ENCODE assay signal across 8 cellular contexts in genomic region chr12:46269429-46270241, GRCh38. TPM values are rescaled to one million over a fixed set of nuclear protein-coding genes. Genes with fewer than 3 reads are reported as not detected.
DNase-seq lines count a peak whose midpoint lies in the region; ATAC-seq, FAIRE-seq and TF ChIP-seq lines count a peak whose summit lies in the region.

No MANE protein-coding gene starts in this region.

- no peaks in the 10 kb centered on the region for H3K9me3 ChIP-seq in HepG2 (ENCODE audit: low read length)

- in situ Hi-C loops in HepG2 (cut with HindIII; ENCODE audit: extremely low pct_ligation_motif_present, low pct_unique_long_range_greater_than_20kb): no loop called here

- POLR2A ChIA-PET in HepG2 (lab: Yijun Ruan, JAX): interaction anchor here (1.0 to 1.7 kb wide), 5 partner anchors 13 to 279 kb away, joined by 3 to 12 read pairs (median 4); partner anchors contain the start of gene SCAF11

- H2AFZ ChIP-seq in HepG2 (ENCODE audit: low read length): peak overlapping the region; percentile 28

- peaks cover 40% of the 10 kb centered on the region for H3K79me2 ChIP-seq in HepG2 (ENCODE audit: insufficient read depth, low read length)

- DNase-seq in AG10803 (ENCODE audit: low read depth) (no peak), GM19238 (ENCODE audit: insufficient read length, low spot score) (peak; percentile 32), T-helper 22 cell (ENCODE audit: low read depth) (peak; percentile 61), bronchial epithelial cell (ENCODE audit: low read depth) (peak; percentile 64), HepG2 (ENCODE audit: low spot score) (no peak), NCI-H2107 (lab: John Stamatoyannopoulos, UW) (no peak)
- DNase-seq in stimulated activated CD8-positive, alpha-beta memory T cell treated with anti-CD3 and anti-CD28 coated beads, Interleukin-15, amount 100 ng/mL, for 1 hour (ENCODE audit: low read depth): peak; percentile 22

- CTCF ChIA-PET in HepG2 (lab: Yijun Ruan, JAX; ENCODE audit: low intra/inter-chr PET ratio, low total read pairs): no interaction called here

- TF ChIP-seq CTCF in AG10803 (conservative IDR thresholded peaks at IDR 0.05; ENCODE audit: low read length) (no peak), bronchial epithelial cell (IDR thresholded peaks at IDR 0.05; ENCODE audit: insufficient read depth, low read length, severe bottlenecking) (no peak), HepG2 (CRISPR knock-in tag; IDR thresholded peaks at IDR 0.05) (no peak)

- ATAC-seq in HG03439 (IDR thresholded peaks at IDR 0.05; ENCODE audit: unreplicated experiment): peak; percentile 40
- ATAC-seq in HepG2: peak; percentile 42

- intact Hi-C loops in HepG2 (cut with micrococcal nuclease; ENCODE audit: unreplicated experiment): loop anchor here (10.0 kb wide), 1 partner anchor 275 kb away; the partner anchor contains the start of gene SCAF11

- 87% methylated on average over 37 of the region's 42 CpGs for WGBS in HepG2 (ENCODE audit: low lambda C conversion rate)

- H3K4me3 ChIP-seq in AG10803 (ENCODE audit: low read length) (peak overlapping the region; percentile 94), bronchial epithelial cell (ENCODE audit: low read depth, low read length) (peak overlapping the region; percentile 75), HepG2 (replicated peaks in 1 of 3; ENCODE audit: insufficient read depth in 1 of 3, low read depth in 2 of 3, low read length in 3 of 3) (peak overlapping the region; percentile 85 to 91 (median 90))

- no peak for TF ChIP-seq POLR2A in HepG2 (IDR thresholded peaks at IDR 0.05; ENCODE audit: insufficient read depth in 1 of 2, low read depth in 2 of 2, low read length in 2 of 2)

- H3K4me1 ChIP-seq in HepG2 (ENCODE audit: insufficient read depth, low read length): peaks cover 48% of the 10 kb centered on the region

- H3K36me3 ChIP-seq in bronchial epithelial cell (ENCODE audit: control insufficient read depth, insufficient read depth, low read length): no peaks in the 10 kb centered on the region
- H3K36me3 ChIP-seq in HepG2 (replicated peaks in 1 of 2; ENCODE audit: control insufficient read depth in 1 of 2, insufficient read depth in 2 of 2, low read length in 2 of 2): no peaks in the 10 kb centered on the region

- peaks cover 19% of the 10 kb centered on the region for H4K20me1 ChIP-seq in HepG2 (ENCODE audit: insufficient read depth, low read length)

- no TSS peak for BruUV-seq in HepG2 (replicated peaks; lab: Mats Ljungman, UMichigan)

- H3K27me3 ChIP-seq in bronchial epithelial cell (ENCODE audit: control insufficient read depth, insufficient read depth, low read length) (no peaks in the 10 kb centered on the region), HepG2 (ENCODE audit: control insufficient read depth in 1 of 2, insufficient read depth in 2 of 2, low read length in 2 of 2) (no peaks in the 10 kb centered on the region; a peak in 1 of 5 replicates)

- H3K4me2 ChIP-seq in HepG2 (ENCODE audit: low read depth, low read length): peak overlapping the region; percentile 94

- no peak for FAIRE-seq in bronchial epithelial cell (lab: Jason Lieb, UNC)
- FAIRE-seq in HepG2 (lab: Jason Lieb, UNC): no peak

- peak overlapping the region; percentile 85; the same call in 1 of the 2 replicates for H3K9ac ChIP-seq in HepG2 (ENCODE audit: insufficient read depth, low read depth, low read length)

- TF ChIP-seq EP300 in HepG2 (IDR thresholded peaks at IDR 0.05; ENCODE audit: low read depth in 2 of 2, low read length in 2 of 2) (no peak), HepG2 (CRISPR knock-in tag; IDR thresholded peaks at IDR 0.05; ENCODE audit: borderline replicate concordance) (no peak)

- H3K27ac ChIP-seq in HepG2 (ENCODE audit: extremely low read length, insufficient read depth, low read length): no peak overlapping the region

- TF ChIP-seq RAD21 in HepG2 (CRISPR knock-in tag; IDR thresholded peaks at IDR 0.05): no peak

TF ChIP-seq in HepG2, 621 proteins besides CTCF, POLR2A, EP300 and RAD21 (continues in another document):
- 0 out of 2 replicates have a peak, but pooled peaks have one; percentile 10 for TF ChIP-seq ZNF784 (CRISPR knock-in tag; IDR thresholded peaks at IDR 0.05; ENCODE audit: borderline replicate concordance)
- TF ChIP-seq, protein P1, sequence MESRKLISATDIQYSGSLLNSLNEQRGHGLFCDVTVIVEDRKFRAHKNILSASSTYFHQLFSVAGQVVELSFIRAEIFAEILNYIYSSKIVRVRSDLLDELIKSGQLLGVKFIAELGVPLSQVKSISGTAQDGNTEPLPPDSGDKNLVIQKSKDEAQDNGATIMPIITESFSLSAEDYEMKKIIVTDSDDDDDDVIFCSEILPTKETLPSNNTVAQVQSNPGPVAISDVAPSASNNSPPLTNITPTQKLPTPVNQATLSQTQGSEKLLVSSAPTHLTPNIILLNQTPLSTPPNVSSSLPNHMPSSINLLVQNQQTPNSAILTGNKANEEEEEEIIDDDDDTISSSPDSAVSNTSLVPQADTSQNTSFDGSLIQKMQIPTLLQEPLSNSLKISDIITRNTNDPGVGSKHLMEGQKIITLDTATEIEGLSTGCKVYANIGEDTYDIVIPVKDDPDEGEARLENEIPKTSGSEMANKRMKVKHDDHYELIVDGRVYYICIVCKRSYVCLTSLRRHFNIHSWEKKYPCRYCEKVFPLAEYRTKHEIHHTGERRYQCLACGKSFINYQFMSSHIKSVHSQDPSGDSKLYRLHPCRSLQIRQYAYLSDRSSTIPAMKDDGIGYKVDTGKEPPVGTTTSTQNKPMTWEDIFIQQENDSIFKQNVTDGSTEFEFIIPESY (CRISPR knock-in tag; IDR thresholded peaks at IDR 0.05): peak; percentile 31
- 0 out of 2 replicates have a peak, but pooled peaks have one; percentile 53 for TF ChIP-seq ZNF143 (CRISPR knock-in tag; IDR thresholded peaks at IDR 0.05)
- no peak for TF ChIP-seq KAT7 (CRISPR knock-in tag; IDR thresholded peaks at IDR 0.05; ENCODE audit: borderline replicate concordance)
- no peak for TF ChIP-seq ATF7 (IDR thresholded peaks at IDR 0.05)
- TF ChIP-seq ATF7 (CRISPR knock-in tag; IDR thresholded peaks at IDR 0.05): no peak
- no peak for TF ChIP-seq ZNF713 (CRISPR knock-in tag; IDR thresholded peaks at IDR 0.05)
- no peak for TF ChIP-seq FOXJ3 (CRISPR knock-in tag; IDR thresholded peaks at IDR 0.05; ENCODE audit: borderline replicate concordance)
- TF ChIP-seq RARA (CRISPR knock-in tag; IDR thresholded peaks at IDR 0.05): no peak
- TF ChIP-seq, protein P2, sequence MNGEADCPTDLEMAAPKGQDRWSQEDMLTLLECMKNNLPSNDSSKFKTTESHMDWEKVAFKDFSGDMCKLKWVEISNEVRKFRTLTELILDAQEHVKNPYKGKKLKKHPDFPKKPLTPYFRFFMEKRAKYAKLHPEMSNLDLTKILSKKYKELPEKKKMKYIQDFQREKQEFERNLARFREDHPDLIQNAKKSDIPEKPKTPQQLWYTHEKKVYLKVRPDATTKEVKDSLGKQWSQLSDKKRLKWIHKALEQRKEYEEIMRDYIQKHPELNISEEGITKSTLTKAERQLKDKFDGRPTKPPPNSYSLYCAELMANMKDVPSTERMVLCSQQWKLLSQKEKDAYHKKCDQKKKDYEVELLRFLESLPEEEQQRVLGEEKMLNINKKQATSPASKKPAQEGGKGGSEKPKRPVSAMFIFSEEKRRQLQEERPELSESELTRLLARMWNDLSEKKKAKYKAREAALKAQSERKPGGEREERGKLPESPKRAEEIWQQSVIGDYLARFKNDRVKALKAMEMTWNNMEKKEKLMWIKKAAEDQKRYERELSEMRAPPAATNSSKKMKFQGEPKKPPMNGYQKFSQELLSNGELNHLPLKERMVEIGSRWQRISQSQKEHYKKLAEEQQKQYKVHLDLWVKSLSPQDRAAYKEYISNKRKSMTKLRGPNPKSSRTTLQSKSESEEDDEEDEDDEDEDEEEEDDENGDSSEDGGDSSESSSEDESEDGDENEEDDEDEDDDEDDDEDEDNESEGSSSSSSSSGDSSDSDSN (CRISPR knock-in tag; IDR thresholded peaks at IDR 0.05): 0 out of 2 replicates have a peak, but pooled peaks have one; percentile 32
- peak; percentile 1 for TF ChIP-seq ZNF883 (CRISPR knock-in tag; IDR thresholded peaks at IDR 0.05; ENCODE audit: not compliant biosample characterization)

RNA-seq across cellular contexts. Expression of gene SLC38A1, which starts 0.8 kb away (rescaled TPM):
- total RNA-seq in bronchial epithelial cell (188 and 263 TPM in 2 replicates), HepG2 (2016; rRNA removed; fragmentation: Illumina TruSeq; extraction: Trizol) (47.0 and 49.8 TPM in 2 replicates)
- total RNA-seq in HepG2 (2016; cell fraction: cytosol; rRNA removed; fragmentation: Illumina TruSeq; extraction: Trizol; ENCODE audit: low read depth): 38.0 and 39.4 TPM in 2 replicates
- 47.7 and 50.5 TPM in 2 replicates for total RNA-seq in HepG2 (2016; cell fraction: insoluble cytoplasmic fraction; rRNA removed; fragmentation: Illumina TruSeq; extraction: Trizol)
- 32.7 and 33.7 TPM in 2 replicates for total RNA-seq in HepG2 (2016; cell fraction: membrane; rRNA removed; fragmentation: Illumina TruSeq; extraction: Trizol)
- total RNA-seq in HepG2 (2016; cell fraction: nucleus; rRNA removed; fragmentation: Illumina TruSeq; extraction: Trizol): 56.8 and 57.5 TPM in 2 replicates
- 42.0 and 50.6 TPM in 2 replicates for polyA plus RNA-seq in HepG2 (2011; rRNA removed)
- 23.8 and 38.5 TPM in 2 replicates for polyA plus RNA-seq in HepG2 (2011; cell fraction: cytosol; rRNA removed)
- polyA plus RNA-seq in HepG2 (2011; cell fraction: nucleus; rRNA removed): 23.7 and 30.2 TPM in 2 replicates
- 35.2 and 56.5 TPM in 2 replicates for polyA plus RNA-seq in HepG2 (2012)
- 4.1 and 5.4 TPM in 2 replicates for polyA plus RNA-seq in HepG2 (2016; cell fraction: cytosol; fragmentation: Illumina TruSeq; extraction: Trizol; ENCODE audit: low read depth)
- polyA plus RNA-seq in HepG2 (2016; cell fraction: insoluble cytoplasmic fraction; fragmentation: Illumina TruSeq; extraction: Trizol; ENCODE audit: low read depth): 25.3 and 31.2 TPM in 2 replicates
- 10.1 and 10.4 TPM in 2 replicates for polyA plus RNA-seq in HepG2 (2016; cell fraction: membrane; fragmentation: Illumina TruSeq; extraction: Trizol; ENCODE audit: low read depth)
- 39.9 and 42.9 TPM in 2 replicates for polyA plus RNA-seq in HepG2 (2016; cell fraction: nucleus; fragmentation: Illumina TruSeq; extraction: Trizol; ENCODE audit: insufficient read depth, low read depth)
- polyA minus RNA-seq in HepG2 (2011; rRNA and poly(A)+ RNA removed; ENCODE audit: low replicate concordance): 122 and 355 TPM in 2 replicates
- 81.0 and 98.9 TPM in 2 replicates for polyA minus RNA-seq in HepG2 (2011; cell fraction: cytosol; rRNA and poly(A)+ RNA removed)
- polyA minus RNA-seq in HepG2 (2011; cell fraction: nucleus; rRNA and poly(A)+ RNA removed): 132 and 143 TPM in 2 replicates

Comparison
In these comparisons a context has a peak if more than half of its experiments do, and no peak if none do; other contexts are left out.
1. DNase-seq: peak in GM19238 (single experiment), T-helper 22 cell (single experiment), bronchial epithelial cell (single experiment) and stimulated activated CD8-positive, alpha-beta memory T cell treated with anti-CD3 and anti-CD28 coated beads, Interleukin-15, amount 100 ng/mL, for 1 hour (single experiment); none in AG10803 (single experiment), HepG2 (single experiment) and NCI-H2107 (single experiment).
2. Peak in every context shown above with its lines, with median percentiles within 50 percentile points of each other: H3K4me3 ChIP-seq.